8 cellular contexts compared by ENCODE assay signal in genomic region chr15:68298882-68299381, GRCh38. TPM values are rescaled to one million over a fixed set of nuclear protein-coding genes. Genes with fewer than 3 reads are reported as not detected.
DNase-seq lines count a peak whose midpoint lies in the region; ATAC-seq and TF ChIP-seq lines count a peak whose summit lies in the region.

No MANE protein-coding gene starts in this region.

- no peak overlapping the region for H2AFZ ChIP-seq in OCI-LY3 (ENCODE audit: low read depth, low read length)

- peaks cover 29% of the 10 kb centered on the region for H3K4me1 Mint-ChIP-seq in stimulated activated naive CD8-positive, alpha-beta T cell treated with anti-CD3 and anti-CD28 coated beads, Interleukin-15, Interleukin-2, amounts not matched to agents 100 ng/mL and 50 ng/mL, for 24 hours (ENCODE audit: low read depth)

- peak; percentile 76 to 84 for ATAC-seq in activated CD4-positive, CD25-positive, alpha-beta regulatory T cell treated with anti-CD3 and anti-CD28 coated beads, Interleukin-2, amount 50 U/mL, for 24 hours
- ATAC-seq in HG02759 (IDR thresholded peaks at IDR 0.05; ENCODE audit: unreplicated experiment), result peak; percentile 78
- peak; percentile 67 for ATAC-seq in Right ventricle myocardium superior (ENCODE audit: poor library complexity)

- no peaks in the 10 kb centered on the region for H3K27me3 ChIP-seq in OCI-LY3 (ENCODE audit: low read depth, low read length)

- no peaks in the 10 kb centered on the region for H3K27me3 Mint-ChIP-seq in stimulated activated naive CD8-positive, alpha-beta T cell treated with anti-CD3 and anti-CD28 coated beads, Interleukin-15, Interleukin-2, amounts not matched to agents 100 ng/mL and 50 ng/mL, for 24 hours

- peak overlapping the region; percentile 45 for H3K9ac ChIP-seq in OCI-LY3 (ENCODE audit: low read length)

- peaks cover 27% of the 10 kb centered on the region for H3K36me3 ChIP-seq in OCI-LY3 (replicated peaks; ENCODE audit: low read depth, low read length)

- H3K4me2 ChIP-seq in OCI-LY3 (ENCODE audit: low read length), result peak overlapping the region; percentile 63

- no peak for TF ChIP-seq CTCF in OCI-LY3 (IDR thresholded peaks at IDR 0.05; ENCODE audit: low read depth, low read length)

- H3K36me3 Mint-ChIP-seq in stimulated activated naive CD8-positive, alpha-beta T cell treated with anti-CD3 and anti-CD28 coated beads, Interleukin-15, Interleukin-2, amounts not matched to agents 100 ng/mL and 50 ng/mL, for 24 hours (ENCODE audit: low read depth), result peaks cover 23% of the 10 kb centered on the region

- H3K4me1 ChIP-seq in OCI-LY3 (ENCODE audit: low read length), result peaks cover 42% of the 10 kb centered on the region

- no peaks in the 10 kb centered on the region for H4K20me1 ChIP-seq in OCI-LY3 (ENCODE audit: insufficient read depth, low read length)

- H3K27ac ChIP-seq in OCI-LY3 (ENCODE audit: low read length), result peak overlapping the region; percentile 89

- no peak for DNase-seq in activated CD4-positive, CD25-positive, alpha-beta regulatory T cell (lab: John Stamatoyannopoulos, UW)
- DNase-seq in Right ventricle myocardium superior (no peak), D341Med (ENCODE audit: low spot score) (no peak), iPS-NIHi7 (ENCODE audit: extremely low spot score) (no peak)

- H3K9me3 ChIP-seq in OCI-LY3 (ENCODE audit: insufficient read depth, low read length), result no peaks in the 10 kb centered on the region

- H3K27ac Mint-ChIP-seq in stimulated activated naive CD8-positive, alpha-beta T cell treated with anti-CD3 and anti-CD28 coated beads, Interleukin-15, Interleukin-2, amounts not matched to agents 100 ng/mL and 50 ng/mL, for 24 hours, result peak overlapping the region; percentile 64

- intact Hi-C loops in Right ventricle myocardium superior (cut with DNase I), result no loop called here

- no peaks in the 10 kb centered on the region for H3K9me3 Mint-ChIP-seq in stimulated activated naive CD8-positive, alpha-beta T cell treated with anti-CD3 and anti-CD28 coated beads, Interleukin-15, Interleukin-2, amounts not matched to agents 100 ng/mL and 50 ng/mL, for 24 hours

- peak overlapping the region; percentile 70 for H3K4me3 Mint-ChIP-seq in stimulated activated naive CD8-positive, alpha-beta T cell treated with anti-CD3 and anti-CD28 coated beads, Interleukin-15, Interleukin-2, amounts not matched to agents 100 ng/mL and 50 ng/mL, for 24 hours

- peaks cover 11% of the 10 kb centered on the region for H3K79me2 ChIP-seq in OCI-LY3 (ENCODE audit: low read length)

- H3K4me3 ChIP-seq in OCI-LY3 (ENCODE audit: low read length), result peak overlapping the region; percentile 67

RNA-seq across cellular contexts. Expression of gene FEM1B, which starts 21.4 kb away (rescaled TPM):
- 40.8 TPM for total RNA-seq in Right ventricle myocardium superior
